Comparison of ENCODE assay signal across 8 cellular contexts in the genomic region with DNA sequence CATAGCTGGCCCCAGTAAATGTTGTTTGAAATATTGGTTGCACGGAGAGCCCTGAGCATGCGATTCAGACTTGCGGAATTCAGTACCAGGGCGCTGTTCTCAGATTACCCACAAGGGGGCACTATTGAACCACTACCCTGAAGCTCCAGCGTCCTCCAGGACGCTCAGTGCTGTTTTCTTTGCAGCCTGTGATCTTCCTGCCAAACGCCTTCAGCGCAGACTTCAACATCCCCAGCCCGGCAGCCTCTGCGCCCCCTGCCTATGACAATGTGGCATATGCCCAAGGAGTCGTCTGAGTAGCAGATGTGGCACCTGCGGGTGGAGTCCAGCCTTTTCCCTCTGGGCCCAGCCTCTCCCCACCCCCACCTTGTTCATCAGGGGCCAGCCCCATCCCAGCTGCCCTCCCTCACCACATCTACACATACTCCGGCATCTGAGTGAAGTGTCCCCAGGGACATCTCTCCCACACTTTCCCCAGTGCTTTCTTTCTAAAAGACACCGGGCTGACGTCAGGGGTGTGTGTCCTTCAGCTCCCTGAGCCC. TPM values are rescaled to one million over a fixed set of nuclear protein-coding genes. Genes with fewer than 3 reads are reported as not detected.
DNase-seq lines count a peak whose midpoint lies in the region; ATAC-seq and TF ChIP-seq lines count a peak whose summit lies in the region.

No MANE protein-coding gene starts in this region.

- H3K27me3 Mint-ChIP-seq in central memory CD8-positive, alpha-beta T cell, result peaks cover 25% of the 10 kb centered on the region

- H3K4me3 ChIP-seq in left lung, result no peak overlapping the region

- intact Hi-C loops in left lung (cut with DNase I), result no loop called here

- H3K4me1 Mint-ChIP-seq in central memory CD8-positive, alpha-beta T cell, result peaks cover 8% of the 10 kb centered on the region

- H3K36me3 ChIP-seq in left lung, result no peaks in the 10 kb centered on the region

- H3K36me3 Mint-ChIP-seq in central memory CD8-positive, alpha-beta T cell (ENCODE audit: insufficient read depth), result no peaks in the 10 kb centered on the region

- DNase-seq in AG20443 (ENCODE audit: low spot score) (peak; percentile 92), NCI-H226 (peak; percentile 68), left lung (peak in 1 of 2 donors; percentile 73)
- peak; percentile 52 for DNase-seq in activated CD4-positive, CD25-positive, alpha-beta regulatory T cell treated with anti-CD3 and anti-CD28 coated beads, Interleukin-2, amount 50 U/mL, for 16 hours (ENCODE audit: low read depth, low spot score)
- DNase-seq in central memory CD8-positive, alpha-beta T cell (ENCODE audit: low spot score in 2 of 2), result peak; percentile 68 to 71
- DNase-seq in stimulated activated CD4-positive, alpha-beta T cell treated with anti-CD3 and anti-CD28 coated beads, Interleukin-4, amount 100 ng/mL, for 48 hours (ENCODE audit: low read depth in 2 of 2), result peak; percentile 71 to 80

- H3K27ac ChIP-seq in left lung, result no peak overlapping the region

- H3K27me3 ChIP-seq in left lung, result no peaks in the 10 kb centered on the region

- ATAC-seq in GM18907 (IDR thresholded peaks at IDR 0.05; ENCODE audit: unreplicated experiment) (peak; percentile 80), HG03175 (IDR thresholded peaks at IDR 0.05; ENCODE audit: unreplicated experiment) (peak; percentile 69), left lung (peak; percentile 97)
- peak; percentile 89 for ATAC-seq in central memory CD8-positive, alpha-beta T cell (replicated peaks; ENCODE audit: extremely low read depth, poor library complexity, severe bottlenecking)

- H3K9me3 ChIP-seq in left lung, result no peaks in the 10 kb centered on the region

- peak; percentile 88 to 94 for TF ChIP-seq CTCF in left lung (IDR thresholded peaks at IDR 0.05)

- no peak overlapping the region for H3K27ac Mint-ChIP-seq in central memory CD8-positive, alpha-beta T cell (ENCODE audit: low read depth)

- peaks cover 0 to 8% of the 10 kb centered on the region in 2 donors for H3K4me1 ChIP-seq in left lung

- no peak overlapping the region for H3K4me3 Mint-ChIP-seq in central memory CD8-positive, alpha-beta T cell

- H3K9me3 Mint-ChIP-seq in central memory CD8-positive, alpha-beta T cell, result no peaks in the 10 kb centered on the region

RNA-seq across cellular contexts. Expression of a gene that starts 9.6 kb away (rescaled TPM):
- not detected for total RNA-seq in left lung

RNA-seq across cellular contexts. Expression of a gene that starts 18.8 kb away (rescaled TPM):
- 10 to 100 TPM in 1 of 2 donors, 1 to 10 TPM in 1; 8.7 to 13.4 TPM for total RNA-seq in left lung

RNA-seq across cellular contexts. Expression of a gene that starts 51.0 kb away (rescaled TPM):
- not detected for total RNA-seq in left lung
